ENCODE assay signal across 3 cellular contexts in genomic region chr5:72921103-72921502, GRCh38.
TF ChIP-seq lines count a peak whose summit lies in the region.

No MANE protein-coding gene starts in this region.

TF ChIP-seq in IMR-90, 13 proteins besides CTCF, POLR2A, EP300 and RAD21:
- no peak for TF ChIP-seq FOS (IDR thresholded peaks at IDR 0.05; ENCODE audit: low read depth, low read length)
- no peak for TF ChIP-seq USF2 (IDR thresholded peaks at IDR 0.05; ENCODE audit: low read depth, low read length)
- no peak for TF ChIP-seq NFE2L2 (IDR thresholded peaks at IDR 0.05; ENCODE audit: low read depth, low read length)
- no peak for TF ChIP-seq MAFK (IDR thresholded peaks at IDR 0.05; ENCODE audit: low read depth, low read length)
- no peak for TF ChIP-seq SMC3 (IDR thresholded peaks at IDR 0.05; ENCODE audit: low read depth, low read length)
- no peak for TF ChIP-seq ELK1 (IDR thresholded peaks at IDR 0.05; ENCODE audit: borderline replicate concordance, low read depth, low read length)
- no peak for TF ChIP-seq BHLHE40 (IDR thresholded peaks at IDR 0.05; ENCODE audit: low read depth, low read length)
- no peak for TF ChIP-seq MAZ (IDR thresholded peaks at IDR 0.05; ENCODE audit: borderline replicate concordance, low read depth, low read length)
- no peak for TF ChIP-seq RCOR1 (IDR thresholded peaks at IDR 0.05; ENCODE audit: insufficient replicate concordance, low read length)
- TF ChIP-seq CEBPB (IDR thresholded peaks at IDR 0.05; ENCODE audit: low read depth, low read length), result no peak
- TF ChIP-seq CHD1 (IDR thresholded peaks at IDR 0.05; ENCODE audit: low read depth, low read length), result no peak
- no peak for TF ChIP-seq MXI1 (IDR thresholded peaks at IDR 0.05; ENCODE audit: borderline replicate concordance, low read depth, low read length)
- TF ChIP-seq RFX5 (IDR thresholded peaks at IDR 0.05; ENCODE audit: low read depth, low read length), result no peak

TF ChIP-seq in K562, 482 proteins besides CTCF, POLR2A, EP300 and RAD21 (continues in another document):
- TF ChIP-seq HDAC8 (tag; IDR thresholded peaks at IDR 0.05), result no peak
- no peak for TF ChIP-seq PHB (CRISPR knock-in tag; IDR thresholded peaks at IDR 0.05)
- no peak for TF ChIP-seq HNRNPH1 (optimal IDR thresholded peaks at IDR 0.05; ENCODE audit: low read depth, low read length)
- TF ChIP-seq ZNF507 (tag; conservative IDR thresholded peaks at IDR 0.05), result no peak
- no peak for TF ChIP-seq CUX1 (CRISPR knock-in tag; IDR thresholded peaks at IDR 0.05)
- no peak for TF ChIP-seq ATF2 (CRISPR knock-in tag; IDR thresholded peaks at IDR 0.05)
- TF ChIP-seq RREB1 (CRISPR knock-in tag; IDR thresholded peaks at IDR 0.05), result no peak
- TF ChIP-seq EWSR1 (IDR thresholded peaks at IDR 0.05; ENCODE audit: borderline replicate concordance, low read depth, partially characterized antibody), result no peak

TF ChIP-seq in HepG2, 621 proteins besides CTCF, POLR2A, EP300 and RAD21:
- TF ChIP-seq MAF1 (CRISPR knock-in tag; IDR thresholded peaks at IDR 0.05; ENCODE audit: borderline replicate concordance), result no peak
- TF ChIP-seq ZNF543 (CRISPR knock-in tag; IDR thresholded peaks at IDR 0.05), result no peak
- TF ChIP-seq SMAD1 (CRISPR knock-in tag; IDR thresholded peaks at IDR 0.05; ENCODE audit: borderline replicate concordance, low read depth), result no peak
- no peak for TF ChIP-seq MTF2 (CRISPR knock-in tag; IDR thresholded peaks at IDR 0.05; ENCODE audit: borderline replicate concordance)
- TF ChIP-seq ZNF503 (CRISPR knock-in tag; IDR thresholded peaks at IDR 0.05), result no peak
- no peak for TF ChIP-seq ZNF530 (CRISPR knock-in tag; IDR thresholded peaks at IDR 0.05; ENCODE audit: low read depth)
- TF ChIP-seq FOXC1 (CRISPR knock-in tag; IDR thresholded peaks at IDR 0.05; ENCODE audit: borderline replicate concordance), result no peak
- TF ChIP-seq SOX13 (IDR thresholded peaks at IDR 0.05), result no peak
- no peak for TF ChIP-seq SOX13 (CRISPR knock-in tag; conservative IDR thresholded peaks at IDR 0.05 in 1 of 2, IDR thresholded peaks at IDR 0.05 in 1 of 2)
- TF ChIP-seq ZNF639 (CRISPR knock-in tag; conservative IDR thresholded peaks at IDR 0.05), result no peak
- TF ChIP-seq ZSCAN25 (CRISPR knock-in tag; IDR thresholded peaks at IDR 0.05), result no peak
- TF ChIP-seq SNAPC2 (CRISPR knock-in tag; IDR thresholded peaks at IDR 0.05), result no peak
- no peak for TF ChIP-seq KLF11 (CRISPR knock-in tag; IDR thresholded peaks at IDR 0.05)
- TF ChIP-seq MEF2D (CRISPR knock-in tag; IDR thresholded peaks at IDR 0.05), result no peak
- TF ChIP-seq ZNF296 (CRISPR knock-in tag; conservative IDR thresholded peaks at IDR 0.05), result no peak
- TF ChIP-seq UBTF (CRISPR knock-in tag; IDR thresholded peaks at IDR 0.05), result no peak
- no peak for TF ChIP-seq EED (CRISPR knock-in tag; IDR thresholded peaks at IDR 0.05)
- no peak for TF ChIP-seq ZNF652 (CRISPR knock-in tag; IDR thresholded peaks at IDR 0.05; ENCODE audit: borderline replicate concordance, low read depth)
